33 cellular contexts compared by ENCODE assay signal in genomic region chr16:60110531-60110930, GRCh38.
"Had no signal": no experiment of that assay in that cellular context is flagged by ENCODE, and none has a peak within 500 bp of the region (broad histone marks: within the 10 kb centered on the region; RNA-seq: fewer than 3 reads in every experiment).

No MANE protein-coding gene starts in this region.

- H3K9me3 Mint-ChIP-seq: brain, endodermal cell had no signal

- ATAC-seq: activated CD4-positive, alpha-beta T cell treated with anti-CD3 and anti-CD28 coated beads for 36 hours; activated CD8-positive, alpha-beta memory T cell treated with anti-CD3 and anti-CD28 coated beads, Interleukin-2, amount 10 ng/mL, durations not matched to agents 7 days and 5 days; activated CD8-positive, alpha-beta T cell treated with anti-CD3 and anti-CD28 coated beads, Interleukin-2, amount 10 ng/mL, durations not matched to agents 7 days and 5 days; activated naive CD4-positive, alpha-beta T cell treated with anti-CD3 and anti-CD28 coated beads, Interleukin-2, amount 50 U/mL, for 72 hours; activated T-cell treated with anti-CD3 and anti-CD28 coated beads, Interleukin-2, amount 50 U/mL, for 72 hours; foreskin keratinocyte; gastrocnemius medialis; heart left ventricle had no signal

- DNase-seq: activated CD4-positive, alpha-beta memory T cell treated with anti-CD3 and anti-CD28 coated beads for 36 hours; activated CD4-positive, alpha-beta T cell treated with anti-CD3 and anti-CD28 coated beads for 36 hours; activated CD4-positive, alpha-beta T cell treated with anti-CD3 and anti-CD28 coated beads, Interleukin-2, amount 10 ng/mL, durations not matched to agents 24 days and 14 days; activated CD4-positive, CD25-positive, alpha-beta regulatory T cell; activated CD4-positive, CD25-positive, alpha-beta regulatory T cell treated with anti-CD3 and anti-CD28 coated beads, Interleukin-2, amount 50 U/mL, for 72 hours; activated CD8-positive, alpha-beta memory T cell treated with anti-CD3 and anti-CD28 coated beads, Interleukin-2, amount 10 ng/mL, durations not matched to agents 7 days and 5 days; activated CD8-positive, alpha-beta memory T cell treated with anti-CD3 and anti-CD28 coated beads, Interleukin-2, amount 50 U/mL, for 4 hours; activated CD8-positive, alpha-beta T cell treated with anti-CD3 and anti-CD28 coated beads, Interleukin-2, amount 10 ng/mL, durations not matched to agents 7 days and 5 days; activated gamma-delta T cell; activated naive CD4-positive, alpha-beta T cell; activated naive CD4-positive, alpha-beta T cell treated with anti-CD3 and anti-CD28 coated beads, Interleukin-2, amount 10 ng/mL, durations not matched to agents 7 days and 5 days; activated naive CD8-positive, alpha-beta T cell treated with anti-CD3 and anti-CD28 coated beads, Interleukin-2, amount 10 ng/mL, durations not matched to agents 7 days and 5 days; activated T-cell treated with anti-CD3 and anti-CD28 coated beads, Interleukin-2, amount 50 U/mL, for 1 hour; activated T-cell treated with anti-CD3 and anti-CD28 coated beads, Interleukin-2, amount 50 U/mL, for 72 hours; central memory CD4-positive, alpha-beta T cell; dorsolateral prefrontal cortex; effector memory CD4-positive, alpha-beta T cell; endodermal cell; erythroblast; gastrocnemius medialis; glutamatergic neuron; heart left ventricle; hypothalamus; T-helper 2 cell had no signal

- H3K36me3 Mint-ChIP-seq: activated CD4-positive, alpha-beta memory T cell treated with anti-CD3 and anti-CD28 coated beads for 36 hours; activated CD8-positive, alpha-beta memory T cell treated with anti-CD3 and anti-CD28 coated beads, Interleukin-2, amount 10 ng/mL, durations not matched to agents 7 days and 5 days; activated naive CD4-positive, alpha-beta T cell treated with anti-CD3 and anti-CD28 coated beads, Interleukin-2, amount 10 ng/mL, durations not matched to agents 7 days and 5 days; activated naive CD4-positive, alpha-beta T cell treated with anti-CD3 and anti-CD28 coated beads, Interleukin-2, amount 50 U/mL, for 72 hours; activated naive CD8-positive, alpha-beta T cell treated with anti-CD3 and anti-CD28 coated beads, Interleukin-2, amount 10 ng/mL, durations not matched to agents 7 days and 5 days; brain had no signal

- H3K4me3 Mint-ChIP-seq: activated CD4-positive, alpha-beta memory T cell treated with anti-CD3 and anti-CD28 coated beads for 36 hours; activated CD4-positive, alpha-beta T cell treated with anti-CD3 and anti-CD28 coated beads for 36 hours; activated CD4-positive, alpha-beta T cell treated with anti-CD3 and anti-CD28 coated beads, Interleukin-2, amount 10 ng/mL, durations not matched to agents 24 days and 14 days; activated CD8-positive, alpha-beta memory T cell treated with anti-CD3 and anti-CD28 coated beads, Interleukin-2, amount 10 ng/mL, durations not matched to agents 7 days and 5 days; activated CD8-positive, alpha-beta T cell treated with anti-CD3 and anti-CD28 coated beads, Interleukin-2, amount 10 ng/mL, durations not matched to agents 7 days and 5 days; activated naive CD4-positive, alpha-beta T cell treated with anti-CD3 and anti-CD28 coated beads, Interleukin-2, amount 10 ng/mL, durations not matched to agents 7 days and 5 days; activated naive CD8-positive, alpha-beta T cell treated with anti-CD3 and anti-CD28 coated beads, Interleukin-2, amount 10 ng/mL, durations not matched to agents 7 days and 5 days; activated T-cell treated with anti-CD3 and anti-CD28 coated beads, Interleukin-2, amount 50 U/mL, for 72 hours; brain; dendritic cell treated with granulocyte-macrophage colony-stimulating factor and Interleukin-4, amounts not matched to agents 40 ng/mL and 50 ng/mL, for 4 days; endodermal cell had no signal

- H3K27me3 Mint-ChIP-seq: activated CD4-positive, alpha-beta memory T cell treated with anti-CD3 and anti-CD28 coated beads for 36 hours; activated CD4-positive, alpha-beta T cell treated with anti-CD3 and anti-CD28 coated beads for 36 hours; activated CD4-positive, alpha-beta T cell treated with anti-CD3 and anti-CD28 coated beads, Interleukin-2, amount 10 ng/mL, durations not matched to agents 24 days and 14 days; activated CD8-positive, alpha-beta memory T cell treated with anti-CD3 and anti-CD28 coated beads, Interleukin-2, amount 10 ng/mL, durations not matched to agents 7 days and 5 days; activated naive CD4-positive, alpha-beta T cell treated with anti-CD3 and anti-CD28 coated beads, Interleukin-2, amount 10 ng/mL, durations not matched to agents 7 days and 5 days; activated naive CD8-positive, alpha-beta T cell treated with anti-CD3 and anti-CD28 coated beads, Interleukin-2, amount 10 ng/mL, durations not matched to agents 7 days and 5 days; dendritic cell treated with granulocyte-macrophage colony-stimulating factor and Interleukin-4, amounts not matched to agents 40 ng/mL and 50 ng/mL, for 4 days had no signal

- H3K4me3 ChIP-seq: ascending aorta, breast epithelium, cardiac muscle cell, coronary artery, dorsolateral prefrontal cortex, esophagus muscularis mucosa, gastrocnemius medialis, heart left ventricle had no signal

- H3K4me1 Mint-ChIP-seq: activated CD4-positive, alpha-beta T cell treated with anti-CD3 and anti-CD28 coated beads for 36 hours; activated CD4-positive, alpha-beta T cell treated with anti-CD3 and anti-CD28 coated beads, Interleukin-2, amount 10 ng/mL, durations not matched to agents 24 days and 14 days; activated CD8-positive, alpha-beta memory T cell treated with anti-CD3 and anti-CD28 coated beads, Interleukin-2, amount 10 ng/mL, durations not matched to agents 7 days and 5 days had no signal

- H3K27ac Mint-ChIP-seq: activated CD4-positive, alpha-beta memory T cell treated with anti-CD3 and anti-CD28 coated beads for 36 hours; activated CD4-positive, alpha-beta T cell treated with anti-CD3 and anti-CD28 coated beads for 36 hours; activated CD4-positive, alpha-beta T cell treated with anti-CD3 and anti-CD28 coated beads, Interleukin-2, amount 10 ng/mL, durations not matched to agents 24 days and 14 days; activated CD8-positive, alpha-beta memory T cell treated with anti-CD3 and anti-CD28 coated beads, Interleukin-2, amount 10 ng/mL, durations not matched to agents 7 days and 5 days; activated CD8-positive, alpha-beta T cell treated with anti-CD3 and anti-CD28 coated beads, Interleukin-2, amount 10 ng/mL, durations not matched to agents 7 days and 5 days; activated naive CD4-positive, alpha-beta T cell treated with anti-CD3 and anti-CD28 coated beads, Interleukin-2, amount 10 ng/mL, durations not matched to agents 7 days and 5 days; activated naive CD4-positive, alpha-beta T cell treated with anti-CD3 and anti-CD28 coated beads, Interleukin-2, amount 50 U/mL, for 72 hours; activated naive CD8-positive, alpha-beta T cell treated with anti-CD3 and anti-CD28 coated beads, Interleukin-2, amount 10 ng/mL, durations not matched to agents 7 days and 5 days; activated T-cell treated with anti-CD3 and anti-CD28 coated beads, Interleukin-2, amount 50 U/mL, for 72 hours; brain; dendritic cell treated with granulocyte-macrophage colony-stimulating factor and Interleukin-4, amounts not matched to agents 40 ng/mL and 50 ng/mL, for 4 days; endodermal cell had no signal
